In the genomic region with DNA sequence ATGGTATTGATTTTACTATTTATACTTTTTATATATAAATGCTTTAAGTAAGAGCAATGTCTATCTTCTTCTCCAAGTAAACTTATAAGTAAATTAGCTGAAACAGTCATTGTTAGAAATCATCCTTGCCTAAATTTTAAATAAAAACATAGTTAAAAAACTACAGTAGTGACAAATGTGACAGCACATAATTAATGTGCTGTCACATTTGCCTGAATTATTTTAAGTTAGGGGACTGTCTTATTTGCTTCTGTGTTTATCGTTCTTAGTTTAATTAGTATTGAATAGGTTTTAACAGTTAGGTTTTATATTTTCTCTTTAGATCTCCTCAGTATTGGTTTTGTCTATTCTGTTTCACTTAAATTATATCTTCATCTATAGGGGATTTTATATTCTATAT, we compare ENCODE assay signal across 31 cellular contexts.
"Had no signal": no experiment of that assay in that cellular context is flagged by ENCODE, and none has a peak within 500 bp of the region (broad histone marks: within the 10 kb centered on the region; RNA-seq: fewer than 3 reads in every experiment).

No MANE protein-coding gene starts in this region.

- H2AFZ ChIP-seq: parathyroid adenoma had no signal

- DNase-seq: naive thymus-derived CD8-positive, alpha-beta T cell; nephron progenitor cell; occipital lobe; ovary; posterior cingulate gyrus; psoas muscle; right cardiac atrium; spleen; stimulated activated CD4-positive, alpha-beta T cell treated with anti-CD3 and anti-CD28 coated beads, Interleukin-12 subunit alpha, Interleukin-12 subunit beta, amount 100 ng/mL, for 4 hours; stimulated activated CD4-positive, alpha-beta T cell treated with anti-CD3 and anti-CD28 coated beads, Interleukin-1b, Interleukin-23, amount 100 ng/mL, for 48 hours; stimulated activated CD4-positive, alpha-beta T cell treated with anti-CD3 and anti-CD28 coated beads, Interleukin-4, amount 100 ng/mL, for 1 hour; stimulated activated CD4-positive, alpha-beta T cell treated with anti-CD3 and anti-CD28 coated beads, Interleukin-4, amount 100 ng/mL, for 4 hours; stimulated activated CD8-positive, alpha-beta memory T cell treated with anti-CD3 and anti-CD28 coated beads, Interleukin-4, amount 100 ng/mL, for 48 hours; stimulated activated naive B cell treated with anti-CD40 and anti-IgM and Interleukin-4, amounts not matched to agents 10 μg/mL and 1 μg/mL and 100 μg/mL, for 72 hours; stimulated activated naive CD4-positive, alpha-beta T cell treated with Interleukin-2 at 50 U/mL for 16 hours; stomach; thyroid gland; trophoblast cell; upper lobe of left lung had no signal

- H3K4me3 ChIP-seq: ovary, psoas muscle, skin epidermis, smooth muscle cell, spleen, stomach, thoracic aorta, thyroid gland, tibial nerve, upper lobe of left lung, vagina had no signal

- H3K27me3 ChIP-seq: ovary, spleen, stomach, thyroid gland, tibial nerve, upper lobe of left lung, vagina had no signal

- ATAC-seq: naive thymus-derived CD8-positive, alpha-beta T cell; natural killer cell treated with Interleukin-12 subunit alpha and Interleukin-12 subunit beta and Interleukin-15 and Interleukin-18, amount 100 ng/mL, for 72 hours; psoas muscle; right cardiac atrium; sciatic nerve; stimulated activated naive B cell treated with anti-CD40 and anti-IgM and Interleukin-4, amounts not matched to agents 10 μg/mL and 1 μg/mL and 100 μg/mL, for 72 hours had no signal

- H3K27ac Mint-ChIP-seq: natural killer cell treated with Interleukin-12 subunit alpha and Interleukin-12 subunit beta and Interleukin-15 and Interleukin-18, amount 100 ng/mL, for 72 hours; nephron progenitor cell; progenitor cell of endocrine pancreas; stimulated activated naive B cell treated with anti-CD40 and anti-IgM and Interleukin-4, amounts not matched to agents 10 μg/mL and 1 μg/mL and 100 μg/mL, for 72 hours; stimulated activated naive CD8-positive, alpha-beta T cell treated with anti-CD3 and anti-CD28 coated beads, Interleukin-15, Interleukin-2, amounts not matched to agents 100 ng/mL and 50 ng/mL, for 24 hours had no signal

- H3K36me3 Mint-ChIP-seq: natural killer cell treated with Interleukin-12 subunit alpha and Interleukin-12 subunit beta and Interleukin-15 and Interleukin-18, amount 100 ng/mL, for 72 hours; stimulated activated naive B cell treated with anti-CD40 and anti-IgM and Interleukin-4, amounts not matched to agents 10 μg/mL and 1 μg/mL and 100 μg/mL, for 72 hours had no signal

- H3K9ac ChIP-seq: parathyroid adenoma had no signal

- FAIRE-seq: urothelium cell line had no signal

- H3K4me3 Mint-ChIP-seq: naive thymus-derived CD8-positive, alpha-beta T cell; natural killer cell treated with Interleukin-12 subunit alpha and Interleukin-12 subunit beta and Interleukin-15 and Interleukin-18, amount 100 ng/mL, for 72 hours; nephron progenitor cell; neural crest cell; stimulated activated naive B cell treated with anti-CD40 and anti-IgM and Interleukin-4, amounts not matched to agents 10 μg/mL and 1 μg/mL and 100 μg/mL, for 72 hours; stimulated activated naive CD8-positive, alpha-beta T cell treated with anti-CD3 and anti-CD28 coated beads, Interleukin-15, Interleukin-2, amounts not matched to agents 100 ng/mL and 50 ng/mL, for 24 hours had no signal

- H3K4me1 Mint-ChIP-seq: neural crest cell had no signal

- H3K9me3 Mint-ChIP-seq: naive thymus-derived CD8-positive, alpha-beta T cell; natural killer cell treated with Interleukin-12 subunit alpha and Interleukin-12 subunit beta and Interleukin-15 and Interleukin-18, amount 100 ng/mL, for 72 hours; nephron progenitor cell; neural crest cell; stimulated activated naive B cell treated with anti-CD40 and anti-IgM and Interleukin-4, amounts not matched to agents 10 μg/mL and 1 μg/mL and 100 μg/mL, for 72 hours; stimulated activated naive CD8-positive, alpha-beta T cell treated with anti-CD3 and anti-CD28 coated beads, Interleukin-15, Interleukin-2, amounts not matched to agents 100 ng/mL and 50 ng/mL, for 24 hours had no signal

- H3K4me2 ChIP-seq: smooth muscle cell had no signal

- H3K36me3 ChIP-seq: ovary, spleen, stomach, thoracic aorta, thyroid gland, tibial nerve, upper lobe of left lung, vagina had no signal

- H3K9me3 ChIP-seq: ovary, psoas muscle, spleen, stomach, thoracic aorta, thyroid gland, tibial nerve, upper lobe of left lung, vagina had no signal

- H3K27ac ChIP-seq: ovary, parathyroid adenoma, psoas muscle, skin epidermis, thoracic aorta, thyroid gland, tibial nerve, vagina had no signal
